In genomic region chr12:110312581-110313360, GRCh38 we compare ENCODE assay signal across 11 cellular contexts. TPM values are rescaled to one million over a fixed set of nuclear protein-coding genes. Genes with fewer than 3 reads are reported as not detected.
DNase-seq lines count a peak whose midpoint lies in the region; ATAC-seq, FAIRE-seq and TF ChIP-seq lines count a peak whose summit lies in the region.
"Had no signal": no experiment of that assay in that cellular context is flagged by ENCODE, and none has a peak within 500 bp of the region (broad histone marks: within the 10 kb centered on the region; RNA-seq: fewer than 3 reads in every experiment).

No MANE protein-coding gene starts in this region.

- ATAC-seq in activated CD8-positive, alpha-beta T cell treated with anti-CD3 and anti-CD28 coated beads for 36 hours = peak; percentile 67
- peak; percentile 79 for ATAC-seq in upper lobe of right lung
- ATAC-seq in GM18861 (IDR thresholded peaks at IDR 0.05; ENCODE audit: unreplicated experiment) = no peak

- H3K4me1 Mint-ChIP-seq in activated naive CD8-positive, alpha-beta T cell (ENCODE audit: low read depth) = peaks cover 48% of the 10 kb centered on the region
- H3K4me1 Mint-ChIP-seq in activated naive CD8-positive, alpha-beta T cell treated with anti-CD3 and anti-CD28 coated beads for 36 hours = peaks cover 29% of the 10 kb centered on the region
- H3K4me1 Mint-ChIP-seq in activated CD8-positive, alpha-beta T cell treated with anti-CD3 and anti-CD28 coated beads for 36 hours (ENCODE audit: low read depth) = peaks cover 56% of the 10 kb centered on the region

- DNase-seq in activated naive CD8-positive, alpha-beta T cell treated with anti-CD3 and anti-CD28 coated beads for 36 hours = no peak
- DNase-seq in activated CD8-positive, alpha-beta T cell treated with anti-CD3 and anti-CD28 coated beads for 36 hours = peak; percentile 9
- no peak for DNase-seq in keratinocyte (ENCODE audit: low read depth, low spot score)
- DNase-seq in upper lobe of right lung = no peak
- no peak for DNase-seq in GM10266 (ENCODE audit: extremely low spot score)
- DNase-seq in GM13976 (ENCODE audit: low spot score) = no peak
- DNase-seq: DND-41, occipital lobe had no signal

- H3K9me3 Mint-ChIP-seq in activated naive CD8-positive, alpha-beta T cell (ENCODE audit: low read depth) = no peaks in the 10 kb centered on the region
- H3K9me3 Mint-ChIP-seq in activated naive CD8-positive, alpha-beta T cell treated with anti-CD3 and anti-CD28 coated beads for 36 hours = no peaks in the 10 kb centered on the region
- H3K9me3 Mint-ChIP-seq in activated CD8-positive, alpha-beta T cell treated with anti-CD3 and anti-CD28 coated beads for 36 hours = no peaks in the 10 kb centered on the region
- H3K9me3 Mint-ChIP-seq: activated T-helper 1 cell treated with anti-CD3 and anti-CD28 coated beads, Interleukin-12 subunit alpha, Interleukin-12 subunit beta, Interleukin-2, Interleukin-4 antibody, amounts not matched to agents 30 ng/mL and 10 ng/mL and 1 ng/mL, durations not matched to agents 14 hours and 24 hours and 36 hours had no signal

- peak overlapping the region; percentile 26 for H3K4me2 ChIP-seq in keratinocyte (ENCODE audit: control insufficient read depth, extremely low read depth, insufficient read depth, low read depth, low read length)

- no peaks in the 10 kb centered on the region for H3K9me3 ChIP-seq in keratinocyte (ENCODE audit: control insufficient read depth, low read depth, low read length)
- H3K9me3 ChIP-seq in upper lobe of right lung = no peaks in the 10 kb centered on the region

- CTCF ChIA-PET in activated CD8-positive, alpha-beta T cell treated with anti-CD3 and anti-CD28 coated beads for 36 hours (lab: Charles Lee) = interaction anchor here (1.0 to 1.2 kb wide), 2 partner anchors 9 to 119 kb away, joined by 4 read pairs; no protein-coding TSS in a partner anchor

- H2AFZ ChIP-seq in keratinocyte (ENCODE audit: control insufficient read depth, low read length) = no peak overlapping the region

- H3K9ac ChIP-seq in keratinocyte (ENCODE audit: control insufficient read depth, extremely low read depth, insufficient read depth, low read length) = peak overlapping the region; percentile 20

- in situ Hi-C loops in GM13976 (cut with MboI; ENCODE audit: low sequenced_read_pairs, unreplicated experiment) = no loop called here

- H3K27me3 Mint-ChIP-seq in activated naive CD8-positive, alpha-beta T cell = no peaks in the 10 kb centered on the region
- H3K27me3 Mint-ChIP-seq in activated naive CD8-positive, alpha-beta T cell treated with anti-CD3 and anti-CD28 coated beads for 36 hours = no peaks in the 10 kb centered on the region
- H3K27me3 Mint-ChIP-seq in activated CD8-positive, alpha-beta T cell treated with anti-CD3 and anti-CD28 coated beads for 36 hours = no peaks in the 10 kb centered on the region

- peaks cover 5% of the 10 kb centered on the region for H4K20me1 ChIP-seq in keratinocyte (ENCODE audit: control insufficient read depth, extremely low read depth, insufficient read depth, low read length)

- H3K27me3 ChIP-seq in keratinocyte (ENCODE audit: control insufficient read depth, extremely low read depth, insufficient read depth, low read length) (no peaks in the 10 kb centered on the region), upper lobe of right lung (no peaks in the 10 kb centered on the region)

- intact Hi-C loops in activated CD8-positive, alpha-beta T cell treated with anti-CD3 and anti-CD28 coated beads for 36 hours (cut with micrococcal nuclease) = no loop called here
- intact Hi-C loops in upper lobe of right lung (cut with DNase I) = no loop called here

- peak; percentile 86 for FAIRE-seq in keratinocyte (lab: Jason Lieb, UNC)

- peak overlapping the region; percentile 34 for H3K27ac Mint-ChIP-seq in activated naive CD8-positive, alpha-beta T cell
- H3K27ac Mint-ChIP-seq in activated naive CD8-positive, alpha-beta T cell treated with anti-CD3 and anti-CD28 coated beads for 36 hours = no peak overlapping the region
- H3K27ac Mint-ChIP-seq in activated CD8-positive, alpha-beta T cell treated with anti-CD3 and anti-CD28 coated beads for 36 hours = peak overlapping the region; percentile 73

- POLR2A ChIA-PET in activated CD8-positive, alpha-beta T cell treated with anti-CD3 and anti-CD28 coated beads for 36 hours (lab: Charles Lee) = interaction anchor here (0.6 to 1.3 kb wide), 4 partner anchors 7 to 165 kb away, joined by 3 to 4 read pairs (median 3); no protein-coding TSS in a partner anchor

- H3K4me3 ChIP-seq in keratinocyte (ENCODE audit: control insufficient read depth in 2 of 3, extremely low read depth in 1 of 3, insufficient read depth in 2 of 3, low read depth in 1 of 3, low read length in 3 of 3) = no peak overlapping the region
- no peak overlapping the region for H3K4me3 ChIP-seq in upper lobe of right lung

- peaks cover 93% of the 10 kb centered on the region for H3K79me2 ChIP-seq in keratinocyte (ENCODE audit: control insufficient read depth, insufficient read depth, low read length)

- H3K9me1 ChIP-seq in keratinocyte (ENCODE audit: control insufficient read depth, extremely low read depth, insufficient read depth, low read length) = peaks cover 3% of the 10 kb centered on the region

- H3K4me1 ChIP-seq in keratinocyte (ENCODE audit: control insufficient read depth, extremely low read depth, insufficient read depth, low read length) (peaks cover 38% of the 10 kb centered on the region), upper lobe of right lung (peaks cover 46% of the 10 kb centered on the region)

- dilution Hi-C loops in keratinocyte (cut with MboI; ENCODE audit: extremely low pct_ligation_motif_present, low sequenced_read_pairs) = no loop called here

- H3K36me3 Mint-ChIP-seq in activated naive CD8-positive, alpha-beta T cell = peaks cover 7% of the 10 kb centered on the region
- H3K36me3 Mint-ChIP-seq in activated naive CD8-positive, alpha-beta T cell treated with anti-CD3 and anti-CD28 coated beads for 36 hours = peaks cover 29% of the 10 kb centered on the region
- peaks cover 46% of the 10 kb centered on the region for H3K36me3 Mint-ChIP-seq in activated CD8-positive, alpha-beta T cell treated with anti-CD3 and anti-CD28 coated beads for 36 hours (ENCODE audit: low read depth)

- no peak overlapping the region for H3K4me3 Mint-ChIP-seq in activated naive CD8-positive, alpha-beta T cell
- H3K4me3 Mint-ChIP-seq in activated naive CD8-positive, alpha-beta T cell treated with anti-CD3 and anti-CD28 coated beads for 36 hours = no peak overlapping the region
- H3K4me3 Mint-ChIP-seq in activated CD8-positive, alpha-beta T cell treated with anti-CD3 and anti-CD28 coated beads for 36 hours = no peak overlapping the region
- H3K4me3 Mint-ChIP-seq: activated T-helper 1 cell treated with anti-CD3 and anti-CD28 coated beads, Interleukin-12 subunit alpha, Interleukin-12 subunit beta, Interleukin-2, Interleukin-4 antibody, amounts not matched to agents 30 ng/mL and 10 ng/mL and 1 ng/mL, durations not matched to agents 14 hours and 24 hours and 36 hours had no signal

- no peak for TF ChIP-seq CTCF in activated CD8-positive, alpha-beta T cell treated with anti-CD3 and anti-CD28 coated beads for 36 hours (IDR thresholded peaks at IDR 0.05)
- TF ChIP-seq CTCF in keratinocyte (optimal IDR thresholded peaks at IDR 0.05 in 1 of 3, IDR thresholded peaks at IDR 0.05 in 1 of 3, conservative IDR thresholded peaks at IDR 0.05 in 1 of 3; ENCODE audit: extremely low read depth in 1 of 3, insufficient read depth in 2 of 3, low read length in 3 of 3) (no peak), upper lobe of right lung (IDR thresholded peaks at IDR 0.05) (no peak), GM10266 (IDR thresholded peaks at IDR 0.05; ENCODE audit: control insufficient read depth, insufficient read depth, low read depth, missing control alignments) (no peak), GM13976 (IDR thresholded peaks at IDR 0.05; ENCODE audit: borderline replicate concordance, control extremely low read depth, extremely low read depth, insufficient read depth, missing control alignments) (no peak)

- H3K27ac ChIP-seq in keratinocyte (ENCODE audit: control insufficient read depth, insufficient read depth, low read length) (peak overlapping the region; percentile 48), upper lobe of right lung (no peak overlapping the region)

- peaks cover 10 to 17% of the 10 kb centered on the region in 2 experiments for H3K36me3 ChIP-seq in keratinocyte (ENCODE audit: control insufficient read depth in 2 of 2, extremely low read depth in 1 of 2, insufficient read depth in 2 of 2, low read length in 2 of 2)
- peaks cover 1% of the 10 kb centered on the region for H3K36me3 ChIP-seq in upper lobe of right lung

RNA-seq across cellular contexts. Expression of gene ATP2A2, which starts 31.7 kb away (rescaled TPM):
- total RNA-seq in activated naive CD8-positive, alpha-beta T cell treated with anti-CD3 and anti-CD28 coated beads for 36 hours = 100 to 1,000 TPM; 148 to 151 TPM
- total RNA-seq in activated CD8-positive, alpha-beta T cell treated with anti-CD3 and anti-CD28 coated beads for 36 hours = 100 to 1,000 TPM; 107 to 111 TPM
- 54.5 to 190 TPM (median 127 TPM) in 3 replicates for polyA plus RNA-seq in keratinocyte
- 125 TPM for polyA plus RNA-seq in keratinocyte (2011; ENCODE audit: low read depth)
- 44.8 and 61.1 TPM in 2 replicates for polyA plus RNA-seq in keratinocyte (2011; cell fraction: cytosol; rRNA removed)
- 434 and 449 TPM in 2 replicates for polyA plus RNA-seq in keratinocyte (2011; cell fraction: nucleus; rRNA removed)
- polyA plus RNA-seq in keratinocyte (2012; ENCODE audit: low replicate concordance) = 126 and 203 TPM in 2 replicates
- 122 to 314 TPM (median 265 TPM) in 3 replicates for polyA minus RNA-seq in keratinocyte
- 79.8 TPM for polyA minus RNA-seq in keratinocyte (2011; cell fraction: cytosol; rRNA and poly(A)+ RNA removed)
- polyA minus RNA-seq in keratinocyte (2011; cell fraction: nucleus; rRNA and poly(A)+ RNA removed) = 294 and 451 TPM in 2 replicates
- total RNA-seq in upper lobe of right lung = 173 TPM
